Comparison of ENCODE assay signal across 8 cellular contexts in the genomic region with DNA sequence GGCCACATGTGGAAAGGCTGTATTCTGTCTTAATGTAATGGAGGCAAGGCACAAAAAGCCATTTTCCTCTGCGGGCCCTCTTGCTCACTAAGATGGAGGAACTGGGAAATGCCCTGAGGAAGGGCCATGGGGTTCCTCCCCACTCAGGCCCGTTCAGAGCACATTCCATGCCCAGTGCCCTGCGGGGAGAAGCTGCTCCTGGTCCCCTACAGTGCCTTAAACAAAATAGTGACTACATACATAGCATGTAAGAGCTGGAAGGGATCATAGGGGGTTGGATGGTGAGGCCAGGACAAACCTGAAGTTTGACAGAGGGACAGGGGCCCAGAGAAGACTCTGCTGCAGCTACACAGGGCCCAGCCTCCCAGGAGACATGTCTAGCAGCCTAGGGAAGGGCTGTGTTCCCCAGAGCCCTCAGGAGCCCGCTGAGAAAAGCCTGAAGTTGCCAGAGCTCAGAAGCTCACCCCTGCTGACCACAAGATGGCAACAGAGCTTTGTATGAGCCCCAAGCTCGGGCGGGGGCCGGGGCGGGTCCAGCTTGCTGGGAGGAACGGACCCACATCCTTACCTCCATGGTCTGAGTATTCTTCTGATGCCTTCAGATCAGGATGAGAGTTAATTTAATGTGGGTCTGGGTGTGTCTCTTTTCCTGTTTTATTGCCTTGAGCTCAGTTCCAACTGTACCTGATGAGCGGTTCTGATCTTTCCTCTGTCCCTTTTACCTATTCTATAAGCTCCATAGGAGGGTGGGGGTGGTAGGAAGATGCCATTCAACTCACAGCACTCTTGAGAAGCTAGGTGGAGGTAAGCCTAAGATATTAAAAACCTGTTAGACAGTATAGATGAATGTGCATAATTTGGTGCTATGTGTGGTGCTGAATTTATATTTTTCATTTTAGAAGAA.
DNase-seq lines count a peak whose midpoint lies in the region; ATAC-seq and TF ChIP-seq lines count a peak whose summit lies in the region.

No MANE protein-coding gene starts in this region.

- no peak overlapping the region for H3K9ac ChIP-seq in HUES48 (ENCODE audit: low read depth, low read length)
- no peak overlapping the region for H3K9ac ChIP-seq in liver (ENCODE audit: low read depth in 1 of 2, low read length in 2 of 2)

- intact Hi-C loops in upper lobe of right lung (cut with DNase I), result no loop called here

- WGBS in liver, result 25% methylated on average over 10 of the region's 10 CpGs

- H3K36me3 ChIP-seq in HUES48 (ENCODE audit: control insufficient read depth, insufficient read depth, low read length), result no peaks in the 10 kb centered on the region
- H3K36me3 ChIP-seq in liver (ENCODE audit: control insufficient read depth in 4 of 4, insufficient read depth in 3 of 4, low read depth in 1 of 4, low read length in 3 of 4), result no peaks in the 10 kb centered on the region
- H3K36me3 ChIP-seq in upper lobe of right lung, result no peaks in the 10 kb centered on the region

- in situ Hi-C loops in T47D (cut with HindIII; ENCODE audit: low pct_unique_long_range_greater_than_20kb, low sequenced_read_pairs), result no loop called here

- no peaks in the 10 kb centered on the region for H3K9me3 ChIP-seq in HUES48 (ENCODE audit: control insufficient read depth, insufficient read depth, low read length)
- no peaks in the 10 kb centered on the region for H3K9me3 ChIP-seq in liver (ENCODE audit: control insufficient read depth in 4 of 4, low read length in 3 of 4)
- no peaks in the 10 kb centered on the region for H3K9me3 ChIP-seq in upper lobe of right lung

- DNase-seq in EH (ENCODE audit: low read depth), result peak; percentile 74
- peak; percentile 70 for DNase-seq in RWPE1 (ENCODE audit: low spot score)
- DNase-seq in T47D (ENCODE audit: low read depth in 1 of 2, low spot score in 1 of 2), result peak; percentile 72 to 79
- no peak for DNase-seq in upper lobe of right lung
- no peak for DNase-seq in cortex of kidney (lab: John Stamatoyannopoulos, UW)

- H3K27ac ChIP-seq in HUES48 (ENCODE audit: low read depth, low read length) (peak overlapping the region; percentile 27), RWPE1 (no peak overlapping the region), liver (ENCODE audit: low read depth in 1 of 2, low read length in 2 of 2) (no peak overlapping the region), upper lobe of right lung (no peak overlapping the region)

- POLR2A ChIA-PET in RWPE1 (lab: Yijun Ruan, JAX; ENCODE audit: low non-redundant PET), result interaction anchor here (0.7 kb wide), 1 partner anchor 361 kb away, joined by 3 read pairs; no protein-coding TSS in a partner anchor

- peaks cover 29% of the 10 kb centered on the region for H3K4me1 ChIP-seq in HUES48 (ENCODE audit: control insufficient read depth, insufficient read depth, low read length)
- no peaks in the 10 kb centered on the region for H3K4me1 ChIP-seq in liver (ENCODE audit: control insufficient read depth in 4 of 4, insufficient read depth in 4 of 4, low read length in 3 of 4)
- no peaks in the 10 kb centered on the region for H3K4me1 ChIP-seq in upper lobe of right lung

- peak; percentile 36 for TF ChIP-seq CTCF in RWPE1 (conservative IDR thresholded peaks at IDR 0.05; ENCODE audit: low read depth)
- TF ChIP-seq CTCF in liver (IDR thresholded peaks at IDR 0.05; ENCODE audit: low read depth, low read length, missing input control), result peak; percentile 25
- peak; percentile 41 for TF ChIP-seq CTCF in upper lobe of right lung (IDR thresholded peaks at IDR 0.05)

- CTCF ChIA-PET in RWPE1 (lab: Yijun Ruan, JAX), result interaction anchor here (0.5 to 2.7 kb wide), 11 partner anchors 10 to 1341 kb away, joined by 3 to 28 read pairs (median 4); no protein-coding TSS in a partner anchor

- TF ChIP-seq RAD21 in liver (IDR thresholded peaks at IDR 0.05), result peak; percentile 46 to 76

- H3K27me3 ChIP-seq in HUES48 (ENCODE audit: control insufficient read depth, insufficient read depth, low read length) (no peaks in the 10 kb centered on the region), liver (ENCODE audit: control insufficient read depth in 4 of 4, insufficient read depth in 4 of 4, low read length in 3 of 4) (peaks cover 0 to 3% (median 0%) of the 10 kb centered on the region in 4 donors), upper lobe of right lung (no peaks in the 10 kb centered on the region)

- H3K4me3 ChIP-seq in HUES48 (ENCODE audit: low read depth, low read length), result no peak overlapping the region
- H3K4me3 ChIP-seq in liver (ENCODE audit: low read depth in 1 of 3, low read length in 3 of 3), result no peak overlapping the region
- no peak overlapping the region for H3K4me3 ChIP-seq in upper lobe of right lung

- peak; percentile 45 for ATAC-seq in upper lobe of right lung
- ATAC-seq in HG03432 (IDR thresholded peaks at IDR 0.05; ENCODE audit: unreplicated experiment), result no peak

TF ChIP-seq in liver, 16 proteins besides CTCF, POLR2A, EP300 and RAD21:
- no peak for TF ChIP-seq ZBTB33 (IDR thresholded peaks at IDR 0.05)
- no peak for TF ChIP-seq FOXA1 (IDR thresholded peaks at IDR 0.05)
- no peak for TF ChIP-seq SP1 (IDR thresholded peaks at IDR 0.05)
- TF ChIP-seq TAF1 (conservative IDR thresholded peaks at IDR 0.05), result no peak
- no peak for TF ChIP-seq JUND (IDR thresholded peaks at IDR 0.05)
- TF ChIP-seq MAX (IDR thresholded peaks at IDR 0.05), result no peak
- no peak for TF ChIP-seq RXRA (IDR thresholded peaks at IDR 0.05)
- TF ChIP-seq, protein P1, sequence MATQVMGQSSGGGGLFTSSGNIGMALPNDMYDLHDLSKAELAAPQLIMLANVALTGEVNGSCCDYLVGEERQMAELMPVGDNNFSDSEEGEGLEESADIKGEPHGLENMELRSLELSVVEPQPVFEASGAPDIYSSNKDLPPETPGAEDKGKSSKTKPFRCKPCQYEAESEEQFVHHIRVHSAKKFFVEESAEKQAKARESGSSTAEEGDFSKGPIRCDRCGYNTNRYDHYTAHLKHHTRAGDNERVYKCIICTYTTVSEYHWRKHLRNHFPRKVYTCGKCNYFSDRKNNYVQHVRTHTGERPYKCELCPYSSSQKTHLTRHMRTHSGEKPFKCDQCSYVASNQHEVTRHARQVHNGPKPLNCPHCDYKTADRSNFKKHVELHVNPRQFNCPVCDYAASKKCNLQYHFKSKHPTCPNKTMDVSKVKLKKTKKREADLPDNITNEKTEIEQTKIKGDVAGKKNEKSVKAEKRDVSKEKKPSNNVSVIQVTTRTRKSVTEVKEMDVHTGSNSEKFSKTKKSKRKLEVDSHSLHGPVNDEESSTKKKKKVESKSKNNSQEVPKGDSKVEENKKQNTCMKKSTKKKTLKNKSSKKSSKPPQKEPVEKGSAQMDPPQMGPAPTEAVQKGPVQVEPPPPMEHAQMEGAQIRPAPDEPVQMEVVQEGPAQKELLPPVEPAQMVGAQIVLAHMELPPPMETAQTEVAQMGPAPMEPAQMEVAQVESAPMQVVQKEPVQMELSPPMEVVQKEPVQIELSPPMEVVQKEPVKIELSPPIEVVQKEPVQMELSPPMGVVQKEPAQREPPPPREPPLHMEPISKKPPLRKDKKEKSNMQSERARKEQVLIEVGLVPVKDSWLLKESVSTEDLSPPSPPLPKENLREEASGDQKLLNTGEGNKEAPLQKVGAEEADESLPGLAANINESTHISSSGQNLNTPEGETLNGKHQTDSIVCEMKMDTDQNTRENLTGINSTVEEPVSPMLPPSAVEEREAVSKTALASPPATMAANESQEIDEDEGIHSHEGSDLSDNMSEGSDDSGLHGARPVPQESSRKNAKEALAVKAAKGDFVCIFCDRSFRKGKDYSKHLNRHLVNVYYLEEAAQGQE (IDR thresholded peaks at IDR 0.05), result no peak
- TF ChIP-seq GABPA (IDR thresholded peaks at IDR 0.05 in 1 of 2, conservative IDR thresholded peaks at IDR 0.05 in 1 of 2), result no peak
- no peak for TF ChIP-seq ATF3 (IDR thresholded peaks at IDR 0.05)
- no peak for TF ChIP-seq NR2F2 (IDR thresholded peaks at IDR 0.05)
- TF ChIP-seq FOXA2 (IDR thresholded peaks at IDR 0.05), result no peak
- no peak for TF ChIP-seq EGR1 (IDR thresholded peaks at IDR 0.05; ENCODE audit: low read depth in 2 of 2)
- TF ChIP-seq HNF4A (conservative IDR thresholded peaks at IDR 0.05), result no peak
- no peak for TF ChIP-seq HNF4G (IDR thresholded peaks at IDR 0.05)
- no peak for TF ChIP-seq YY1 (IDR thresholded peaks at IDR 0.05)

Comparison
In these comparisons a context has a peak if more than half of its experiments do, and no peak if none do; other contexts are left out.
1. DNase-seq: peak in EH (single experiment), RWPE1 (single experiment) and T47D (2 of 2); none in upper lobe of right lung (single experiment) and cortex of kidney (single experiment).
2. Peak in every context shown above with its lines, with median percentiles within 50 percentile points of each other: CTCF ChIP-seq.